1 cellular context compared by ENCODE assay signal in the genomic region with DNA sequence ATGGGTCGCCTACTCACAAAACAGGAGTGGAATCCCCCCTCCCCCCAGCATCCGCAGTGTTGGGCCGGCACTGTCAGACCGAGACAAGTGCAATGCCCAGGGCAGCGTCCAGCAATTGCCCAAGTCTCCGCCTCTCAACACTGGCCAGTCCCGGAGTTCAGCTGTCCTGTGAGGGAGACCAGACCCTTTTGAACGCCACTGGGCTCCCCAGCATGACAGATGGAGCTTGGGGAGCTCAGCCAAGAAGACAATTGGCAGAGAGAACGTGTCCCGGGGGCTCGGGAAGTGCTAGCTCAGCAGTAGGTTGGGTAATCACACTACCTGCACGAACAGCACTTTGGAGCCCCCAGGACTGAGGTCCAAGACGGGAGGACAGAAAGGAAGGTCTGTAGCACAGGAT.
TF ChIP-seq lines count a peak whose summit lies in the region.

No MANE protein-coding gene starts in this region.

TF ChIP-seq in GM23338, 12 proteins besides CTCF, POLR2A, EP300 and RAD21:
- TF ChIP-seq, protein P1, sequence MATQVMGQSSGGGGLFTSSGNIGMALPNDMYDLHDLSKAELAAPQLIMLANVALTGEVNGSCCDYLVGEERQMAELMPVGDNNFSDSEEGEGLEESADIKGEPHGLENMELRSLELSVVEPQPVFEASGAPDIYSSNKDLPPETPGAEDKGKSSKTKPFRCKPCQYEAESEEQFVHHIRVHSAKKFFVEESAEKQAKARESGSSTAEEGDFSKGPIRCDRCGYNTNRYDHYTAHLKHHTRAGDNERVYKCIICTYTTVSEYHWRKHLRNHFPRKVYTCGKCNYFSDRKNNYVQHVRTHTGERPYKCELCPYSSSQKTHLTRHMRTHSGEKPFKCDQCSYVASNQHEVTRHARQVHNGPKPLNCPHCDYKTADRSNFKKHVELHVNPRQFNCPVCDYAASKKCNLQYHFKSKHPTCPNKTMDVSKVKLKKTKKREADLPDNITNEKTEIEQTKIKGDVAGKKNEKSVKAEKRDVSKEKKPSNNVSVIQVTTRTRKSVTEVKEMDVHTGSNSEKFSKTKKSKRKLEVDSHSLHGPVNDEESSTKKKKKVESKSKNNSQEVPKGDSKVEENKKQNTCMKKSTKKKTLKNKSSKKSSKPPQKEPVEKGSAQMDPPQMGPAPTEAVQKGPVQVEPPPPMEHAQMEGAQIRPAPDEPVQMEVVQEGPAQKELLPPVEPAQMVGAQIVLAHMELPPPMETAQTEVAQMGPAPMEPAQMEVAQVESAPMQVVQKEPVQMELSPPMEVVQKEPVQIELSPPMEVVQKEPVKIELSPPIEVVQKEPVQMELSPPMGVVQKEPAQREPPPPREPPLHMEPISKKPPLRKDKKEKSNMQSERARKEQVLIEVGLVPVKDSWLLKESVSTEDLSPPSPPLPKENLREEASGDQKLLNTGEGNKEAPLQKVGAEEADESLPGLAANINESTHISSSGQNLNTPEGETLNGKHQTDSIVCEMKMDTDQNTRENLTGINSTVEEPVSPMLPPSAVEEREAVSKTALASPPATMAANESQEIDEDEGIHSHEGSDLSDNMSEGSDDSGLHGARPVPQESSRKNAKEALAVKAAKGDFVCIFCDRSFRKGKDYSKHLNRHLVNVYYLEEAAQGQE (IDR thresholded peaks at IDR 0.05; ENCODE audit: unreplicated experiment), result no peak
- TF ChIP-seq STAT1 (IDR thresholded peaks at IDR 0.05; ENCODE audit: unreplicated experiment) (no peak), EZH2 (IDR thresholded peaks at IDR 0.05; ENCODE audit: low read depth, unreplicated experiment) (no peak), EZH2phosphoT487 (IDR thresholded peaks at IDR 0.05; ENCODE audit: unreplicated experiment) (no peak), NANOG (IDR thresholded peaks at IDR 0.05; ENCODE audit: borderline replicate concordance) (no peak), JUNB (IDR thresholded peaks at IDR 0.05; ENCODE audit: unreplicated experiment) (no peak), POLR2AphosphoS5 (IDR thresholded peaks at IDR 0.05; ENCODE audit: low read depth) (no peak), ZNF331 (CRISPR knock-in tag; IDR thresholded peaks at IDR 0.05; ENCODE audit: low read depth) (no peak), ZNF114 (CRISPR knock-in tag; IDR thresholded peaks at IDR 0.05) (no peak), CREB1 (CRISPR knock-in tag; IDR thresholded peaks at IDR 0.05; ENCODE audit: low read depth) (no peak)
- TF ChIP-seq, protein P2, sequence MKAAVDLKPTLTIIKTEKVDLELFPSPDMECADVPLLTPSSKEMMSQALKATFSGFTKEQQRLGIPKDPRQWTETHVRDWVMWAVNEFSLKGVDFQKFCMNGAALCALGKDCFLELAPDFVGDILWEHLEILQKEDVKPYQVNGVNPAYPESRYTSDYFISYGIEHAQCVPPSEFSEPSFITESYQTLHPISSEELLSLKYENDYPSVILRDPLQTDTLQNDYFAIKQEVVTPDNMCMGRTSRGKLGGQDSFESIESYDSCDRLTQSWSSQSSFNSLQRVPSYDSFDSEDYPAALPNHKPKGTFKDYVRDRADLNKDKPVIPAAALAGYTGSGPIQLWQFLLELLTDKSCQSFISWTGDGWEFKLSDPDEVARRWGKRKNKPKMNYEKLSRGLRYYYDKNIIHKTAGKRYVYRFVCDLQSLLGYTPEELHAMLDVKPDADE (IDR thresholded peaks at IDR 0.05), result no peak
- TF ChIP-seq, protein P3, sequence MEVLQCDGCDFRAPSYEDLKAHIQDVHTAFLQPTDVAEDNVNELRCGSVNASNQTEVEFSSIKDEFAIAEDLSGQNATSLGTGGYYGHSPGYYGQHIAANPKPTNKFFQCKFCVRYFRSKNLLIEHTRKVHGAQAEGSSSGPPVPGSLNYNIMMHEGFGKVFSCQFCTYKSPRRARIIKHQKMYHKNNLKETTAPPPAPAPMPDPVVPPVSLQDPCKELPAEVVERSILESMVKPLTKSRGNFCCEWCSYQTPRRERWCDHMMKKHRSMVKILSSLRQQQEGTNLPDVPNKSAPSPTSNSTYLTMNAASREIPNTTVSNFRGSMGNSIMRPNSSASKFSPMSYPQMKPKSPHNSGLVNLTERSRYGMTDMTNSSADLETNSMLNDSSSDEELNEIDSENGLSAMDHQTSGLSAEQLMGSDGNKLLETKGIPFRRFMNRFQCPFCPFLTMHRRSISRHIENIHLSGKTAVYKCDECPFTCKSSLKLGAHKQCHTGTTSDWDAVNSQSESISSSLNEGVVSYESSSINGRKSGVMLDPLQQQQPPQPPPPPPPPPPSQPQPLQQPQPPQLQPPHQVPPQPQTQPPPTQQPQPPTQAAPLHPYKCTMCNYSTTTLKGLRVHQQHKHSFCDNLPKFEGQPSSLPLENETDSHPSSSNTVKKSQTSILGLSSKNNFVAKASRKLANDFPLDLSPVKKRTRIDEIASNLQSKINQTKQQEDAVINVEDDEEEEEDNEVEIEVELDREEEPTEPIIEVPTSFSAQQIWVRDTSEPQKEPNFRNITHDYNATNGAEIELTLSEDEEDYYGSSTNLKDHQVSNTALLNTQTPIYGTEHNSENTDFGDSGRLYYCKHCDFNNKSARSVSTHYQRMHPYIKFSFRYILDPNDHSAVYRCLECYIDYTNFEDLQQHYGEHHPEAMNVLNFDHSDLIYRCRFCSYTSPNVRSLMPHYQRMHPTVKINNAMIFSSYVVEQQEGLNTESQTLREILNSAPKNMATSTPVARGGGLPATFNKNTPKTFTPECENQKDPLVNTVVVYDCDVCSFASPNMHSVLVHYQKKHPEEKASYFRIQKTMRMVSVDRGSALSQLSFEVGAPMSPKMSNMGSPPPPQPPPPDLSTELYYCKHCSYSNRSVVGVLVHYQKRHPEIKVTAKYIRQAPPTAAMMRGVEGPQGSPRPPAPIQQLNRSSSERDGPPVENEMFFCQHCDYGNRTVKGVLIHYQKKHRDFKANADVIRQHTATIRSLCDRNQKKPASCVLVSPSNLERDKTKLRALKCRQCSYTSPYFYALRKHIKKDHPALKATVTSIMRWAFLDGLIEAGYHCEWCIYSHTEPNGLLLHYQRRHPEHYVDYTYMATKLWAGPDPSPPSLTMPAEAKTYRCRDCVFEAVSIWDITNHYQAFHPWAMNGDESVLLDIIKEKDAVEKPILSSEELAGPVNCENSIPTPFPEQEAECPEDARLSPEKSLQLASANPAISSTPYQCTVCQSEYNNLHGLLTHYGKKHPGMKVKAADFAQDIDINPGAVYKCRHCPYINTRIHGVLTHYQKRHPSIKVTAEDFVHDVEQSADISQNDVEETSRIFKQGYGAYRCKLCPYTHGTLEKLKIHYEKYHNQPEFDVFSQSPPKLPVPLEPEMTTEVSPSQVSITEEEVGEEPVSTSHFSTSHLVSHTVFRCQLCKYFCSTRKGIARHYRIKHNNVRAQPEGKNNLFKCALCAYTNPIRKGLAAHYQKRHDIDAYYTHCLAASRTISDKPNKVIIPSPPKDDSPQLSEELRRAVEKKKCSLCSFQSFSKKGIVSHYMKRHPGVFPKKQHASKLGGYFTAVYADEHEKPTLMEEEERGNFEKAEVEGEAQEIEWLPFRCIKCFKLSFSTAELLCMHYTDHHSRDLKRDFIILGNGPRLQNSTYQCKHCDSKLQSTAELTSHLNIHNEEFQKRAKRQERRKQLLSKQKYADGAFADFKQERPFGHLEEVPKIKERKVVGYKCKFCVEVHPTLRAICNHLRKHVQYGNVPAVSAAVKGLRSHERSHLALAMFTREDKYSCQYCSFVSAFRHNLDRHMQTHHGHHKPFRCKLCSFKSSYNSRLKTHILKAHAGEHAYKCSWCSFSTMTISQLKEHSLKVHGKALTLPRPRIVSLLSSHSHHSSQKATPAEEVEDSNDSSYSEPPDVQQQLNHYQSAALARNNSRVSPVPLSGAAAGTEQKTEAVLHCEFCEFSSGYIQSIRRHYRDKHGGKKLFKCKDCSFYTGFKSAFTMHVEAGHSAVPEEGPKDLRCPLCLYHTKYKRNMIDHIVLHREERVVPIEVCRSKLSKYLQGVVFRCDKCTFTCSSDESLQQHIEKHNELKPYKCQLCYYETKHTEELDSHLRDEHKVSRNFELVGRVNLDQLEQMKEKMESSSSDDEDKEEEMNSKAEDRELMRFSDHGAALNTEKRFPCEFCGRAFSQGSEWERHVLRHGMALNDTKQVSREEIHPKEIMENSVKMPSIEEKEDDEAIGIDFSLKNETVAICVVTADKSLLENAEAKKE (CRISPR knock-in tag; IDR thresholded peaks at IDR 0.05), result no peak
